11 cellular contexts compared by ENCODE assay signal in genomic region chr16:53754938-53755910, GRCh38. TPM values are rescaled to one million over a fixed set of nuclear protein-coding genes. Genes with fewer than 3 reads are reported as not detected.
DNase-seq lines count a peak whose midpoint lies in the region; ATAC-seq and TF ChIP-seq lines count a peak whose summit lies in the region.
"Had no signal": no experiment of that assay in that cellular context is flagged by ENCODE, and none has a peak within 500 bp of the region (broad histone marks: within the 10 kb centered on the region; RNA-seq: fewer than 3 reads in every experiment).

No MANE protein-coding gene starts in this region.

- DNase-seq in HT1080 (ENCODE audit: low read depth), result peak; percentile 44
- DNase-seq in NCI-H748 treated with DMSO at 0.1 percent for 48 hours (lab: John Stamatoyannopoulos, UW), result peak; percentile 68
- no peak for DNase-seq in esophagus squamous epithelium (lab: John Stamatoyannopoulos, UW)
- DNase-seq in retina, result peak; percentile 36
- DNase-seq in NCI-H128 (lab: John Stamatoyannopoulos, UW; ENCODE audit: unreplicated experiment), result no peak
- no peak for DNase-seq in spleen
- DNase-seq in NCI-H526 treated with DMSO at 0.1 percent for 48 hours (lab: John Stamatoyannopoulos, UW), result no peak
- DNase-seq: activated T-cell treated with anti-CD3 and anti-CD28 coated beads, Interleukin-2, amount 50 U/mL, for 1 hour; GOT3; SW 1271 had no signal

- ATAC-seq in GM21528 (IDR thresholded peaks at IDR 0.05; ENCODE audit: low FRiP score, unreplicated experiment), result no peak

- H3K36me3 ChIP-seq in esophagus squamous epithelium (no peaks in the 10 kb centered on the region), spleen (no peaks in the 10 kb centered on the region)

- H3K27ac ChIP-seq in esophagus squamous epithelium (peak overlapping the region in 3 of 4 donors; percentile 6 to 48 (median 19)), spleen (no peak overlapping the region)

- intact Hi-C loops in esophagus squamous epithelium (cut with DNase I), result no loop called here
- intact Hi-C loops in spleen (cut with DNase I; ENCODE audit: low total_unique reads), result no loop called here

- H3K9me3 ChIP-seq in esophagus squamous epithelium (no peaks in the 10 kb centered on the region), spleen (peaks cover 0 to 4% (median 0%) of the 10 kb centered on the region in 8 donors)

- H3K27me3 ChIP-seq in esophagus squamous epithelium (no peaks in the 10 kb centered on the region), spleen (replicated peaks in 1 of 7) (no peaks in the 10 kb centered on the region)

- TF ChIP-seq CTCF in esophagus squamous epithelium (IDR thresholded peaks at IDR 0.05) (no peak), spleen (IDR thresholded peaks at IDR 0.05 in 8 of 11, conservative IDR thresholded peaks at IDR 0.05 in 3 of 11) (no peak)

- TF ChIP-seq POLR2A in esophagus squamous epithelium (IDR thresholded peaks at IDR 0.05) (no peak), spleen (IDR thresholded peaks at IDR 0.05) (no peak)

- H3K4me3 ChIP-seq in esophagus squamous epithelium, result no peak overlapping the region
- H3K4me3 ChIP-seq in spleen, result no peak overlapping the region

- WGBS in esophagus squamous epithelium, 2 donors, result 58 to 59% methylated on average over 8 to 9 of the region's 10 CpGs
- 81 to 90% (median 82%) methylated on average over 10 of the region's 10 CpGs for WGBS in spleen, 5 donors

- H3K4me1 ChIP-seq in esophagus squamous epithelium (peaks cover 5 to 52% (median 16%) of the 10 kb centered on the region in 3 donors), spleen (peaks cover 0 to 16% (median 7%) of the 10 kb centered on the region in 6 donors)

RNA-seq across cellular contexts. Expression of gene FTO, which starts 51.3 kb away (rescaled TPM):
- 34.8 and 46.7 TPM in 2 replicates for total RNA-seq in HT1080 (2014; rRNA removed; shearing (Covaris generic))
- 49.1 and 59.8 TPM in 2 replicates for polyA plus RNA-seq in HT1080 (2015; cell fraction: cytosol; rRNA removed)
- polyA plus RNA-seq in HT1080 (2015; cell fraction: nucleus; rRNA removed), result 57.6 and 61.6 TPM in 2 replicates
- total RNA-seq in esophagus squamous epithelium (10 to 100 TPM; 29.0 to 64.1 (median 48.1) TPM), spleen (10 to 100 TPM; 57.5 to 89.8 (median 72.0) TPM)
- 10 to 100 TPM in 1 of 3 donors, 1 to 10 TPM in 2; 6.8 to 12.6 (median 7.2) TPM for polyA plus RNA-seq in spleen

RNA-seq across cellular contexts. Expression of gene RPGRIP1L, which starts 51.6 kb away (rescaled TPM):
- total RNA-seq in HT1080 (2014; rRNA removed; shearing (Covaris generic)), result 5.6 and 6.1 TPM in 2 replicates
- polyA plus RNA-seq in HT1080 (2015; cell fraction: cytosol; rRNA removed), result 7.9 and 8.5 TPM in 2 replicates
- polyA plus RNA-seq in HT1080 (2015; cell fraction: nucleus; rRNA removed), result 15.7 and 17.0 TPM in 2 replicates
- 1 to 10 TPM; 1.2 to 3.9 (median 3.7) TPM for total RNA-seq in esophagus squamous epithelium
- total RNA-seq in spleen, result 1 to 10 TPM; 1.6 to 4.4 (median 2.8) TPM
- polyA plus RNA-seq in spleen, result 1 to 10 TPM in 1 of 3 donors, under 1 TPM in 2; 0.65 to 1.0 (median 0.77) TPM

Comparison
In these comparisons a context has a peak if more than half of its experiments do, and no peak if none do; other contexts are left out.
1. DNase-seq: peak in HT1080 (single experiment), NCI-H748 treated with DMSO at 0.1 percent for 48 hours (single experiment) and retina (single experiment); none in esophagus squamous epithelium (single experiment), NCI-H128 (single experiment), spleen (single experiment) and NCI-H526 treated with DMSO at 0.1 percent for 48 hours (single experiment).
2. H3K27ac ChIP-seq: peak in esophagus squamous epithelium (3 of 4); none in spleen (0 of 8).